ENCODE assay signal across 28 cellular contexts in genomic region chr5:112940670-112941069, GRCh38.
"Had no signal": no experiment of that assay in that cellular context is flagged by ENCODE, and none has a peak within 500 bp of the region (broad histone marks: within the 10 kb centered on the region; RNA-seq: fewer than 3 reads in every experiment).

No MANE protein-coding gene starts in this region.

- DNase-seq: hippocampal formation; left colon; left lung; lower lobe of right lung; mammary epithelial cell; mesenchymal stem cell; naive thymus-derived CD8-positive, alpha-beta T cell; nephron progenitor cell; occipital lobe; psoas muscle; stimulated activated CD4-positive, alpha-beta T cell treated with anti-CD3 and anti-CD28 coated beads, Interleukin-12 subunit alpha, Interleukin-12 subunit beta, amount 100 ng/mL, for 4 hours; stimulated activated CD4-positive, alpha-beta T cell treated with anti-CD3 and anti-CD28 coated beads, Interleukin-15, amount 100 ng/mL, for 24 hours; stimulated activated CD4-positive, alpha-beta T cell treated with anti-CD3 and anti-CD28 coated beads, Interleukin-2, amount 100 ng/mL, for 24 hours; stimulated activated CD4-positive, alpha-beta T cell treated with anti-CD3 and anti-CD28 coated beads, Interleukin-4, amount 100 ng/mL, for 1 hour; stimulated activated naive B cell treated with anti-CD40 and anti-IgM and Interleukin-4, amounts not matched to agents 10 μg/mL and 1 μg/mL and 100 μg/mL, for 72 hours; stimulated activated naive CD8-positive, alpha-beta T cell treated with anti-CD3 and anti-CD28 coated beads, Interleukin-15, Interleukin-2, amounts not matched to agents 100 U/mL and 50 U/mL, for 24 hours; stomach; testis; thyroid gland; transverse colon; upper lobe of left lung had no signal

- H3K4me3 ChIP-seq: left lung, lower lobe of right lung, neural progenitor cell, psoas muscle, skin epidermis, stomach, testis, thyroid gland, transverse colon, upper lobe of left lung, vagina had no signal

- ATAC-seq: left colon; left lung; lower lobe of right lung; naive thymus-derived CD8-positive, alpha-beta T cell; psoas muscle; sciatic nerve; stimulated activated naive B cell treated with anti-CD40 and anti-IgM and Interleukin-4, amounts not matched to agents 10 μg/mL and 1 μg/mL and 100 μg/mL, for 72 hours; stimulated activated naive CD8-positive, alpha-beta T cell treated with anti-CD3 and anti-CD28 coated beads, Interleukin-15, Interleukin-2, amounts not matched to agents 100 U/mL and 50 U/mL, for 24 hours had no signal

- H2AFZ ChIP-seq: neural progenitor cell, parathyroid adenoma had no signal

- H3K36me3 ChIP-seq: left lung, lower lobe of right lung, neural progenitor cell, neutrophil, stomach, thyroid gland, transverse colon, upper lobe of left lung, vagina had no signal

- H3K4me1 ChIP-seq: left lung, lower lobe of right lung, neural progenitor cell, parathyroid adenoma, psoas muscle, stomach, testis, thyroid gland, transverse colon, upper lobe of left lung, vagina had no signal

- H3K27ac ChIP-seq: left lung, lower lobe of right lung, neural progenitor cell, neutrophil, parathyroid adenoma, psoas muscle, skin epidermis, stomach, testis, thyroid gland, transverse colon, upper lobe of left lung, vagina had no signal

- H3K27me3 ChIP-seq: neural progenitor cell, stomach, testis, thyroid gland, transverse colon, upper lobe of left lung, vagina had no signal

- H3K9me3 ChIP-seq: left lung, lower lobe of right lung, neutrophil, psoas muscle, stomach, testis, thyroid gland, transverse colon, upper lobe of left lung, vagina had no signal

- FAIRE-seq: keratinocyte had no signal

- H3K9ac ChIP-seq: neural progenitor cell, parathyroid adenoma had no signal

- H3K79me2 ChIP-seq: parathyroid adenoma had no signal

- H3K4me2 ChIP-seq: neural progenitor cell had no signal
